In the genomic region with DNA sequence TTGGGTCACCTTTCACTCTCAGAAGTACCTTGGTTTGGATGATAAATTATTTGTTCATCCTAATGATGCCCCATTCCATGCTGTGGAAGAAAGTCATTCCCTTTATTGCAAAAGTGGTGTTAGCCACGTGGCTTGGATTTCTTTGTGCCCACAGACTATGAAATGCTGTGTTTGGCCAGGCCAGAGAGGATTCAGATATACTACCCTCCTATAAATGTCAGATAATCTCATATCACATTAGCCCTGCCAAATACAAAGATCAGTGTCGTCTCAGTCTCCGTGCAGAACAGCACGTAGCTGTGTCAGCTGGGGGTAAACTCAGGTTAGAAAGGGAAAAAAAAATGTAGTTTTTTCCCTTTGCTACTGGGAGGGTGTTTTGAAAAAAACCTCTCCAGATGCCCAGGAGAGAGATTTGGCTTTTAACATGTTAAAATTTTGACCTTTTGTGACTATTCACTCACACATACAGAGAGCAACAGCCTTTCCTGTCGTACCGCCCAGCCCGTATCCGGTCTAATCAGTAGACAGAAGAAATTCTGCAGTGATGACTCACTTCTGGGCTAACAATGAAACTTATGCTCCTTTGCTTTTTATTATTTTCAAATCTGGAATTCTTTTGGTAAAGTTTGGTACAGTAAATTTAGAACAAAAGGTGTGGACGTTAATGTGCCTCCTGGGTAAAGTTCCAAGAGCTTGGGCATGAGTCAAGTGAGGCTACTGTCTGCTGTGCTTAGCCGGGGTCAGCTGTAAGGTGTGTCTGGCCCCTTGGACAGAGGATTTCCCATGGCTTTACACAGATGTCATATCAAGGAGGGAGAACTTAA, we compare ENCODE assay signal across 7 cellular contexts. TPM values are rescaled to one million over a fixed set of nuclear protein-coding genes. Genes with fewer than 3 reads are reported as not detected.
DNase-seq lines count a peak whose midpoint lies in the region; ATAC-seq and TF ChIP-seq lines count a peak whose summit lies in the region.

No MANE protein-coding gene starts in this region.

- whole genome bisulfite sequencing in adrenal gland, 4 donors, result 9 to 14% (median 12%) methylated on average over 10 of the region's 10 CpGs
- no CpG with 5 or more reads among the region's 10 CpGs for WGBS in iPS DF 6.9 (ENCODE audit: insufficient coverage, insufficient read length)

- DNase-seq in adrenal gland, result peak; percentile 35 to 90 (median 77)
- peak; percentile 31 for DNase-seq in iPS DF 6.9 (ENCODE audit: low read depth, low spot score)
- DNase-seq in stimulated activated CD8-positive, alpha-beta memory T cell treated with anti-CD3 and anti-CD28 coated beads, Interleukin-4, amount 100 ng/mL, for 48 hours, result peak; percentile 34
- no peak for DNase-seq in NCI-H1048 (lab: John Stamatoyannopoulos, UW)

- peak overlapping the region in 2 of 5 donors; percentile 26 to 45 for H3K27ac ChIP-seq in adrenal gland
- no peak overlapping the region for H3K27ac ChIP-seq in iPS DF 6.9 (ENCODE audit: low read length)

- H3K9me3 ChIP-seq in adrenal gland (replicated peaks in 1 of 3) (no peaks in the 10 kb centered on the region), iPS DF 6.9 (ENCODE audit: control insufficient read depth, insufficient read depth, low read length) (no peaks in the 10 kb centered on the region)

- TF ChIP-seq POLR2A in adrenal gland (IDR thresholded peaks at IDR 0.05), result no peak

- no peaks in the 10 kb centered on the region for H3K27me3 ChIP-seq in adrenal gland
- H3K27me3 ChIP-seq in iPS DF 6.9 (ENCODE audit: control insufficient read depth, insufficient read depth, low read length), result no peaks in the 10 kb centered on the region

- H3K36me3 ChIP-seq in adrenal gland (replicated peaks in 1 of 2), result no peaks in the 10 kb centered on the region
- no peaks in the 10 kb centered on the region for H3K36me3 ChIP-seq in iPS DF 6.9 (ENCODE audit: control insufficient read depth, insufficient read depth, low read length)

- H3K4me3 ChIP-seq in adrenal gland, result peak overlapping the region in 1 of 4 donors; percentile 33
- H3K4me3 ChIP-seq in iPS DF 6.9 (ENCODE audit: low read length), result no peak overlapping the region

- peak; percentile 88 for ATAC-seq in GM19463 (IDR thresholded peaks at IDR 0.05; ENCODE audit: unreplicated experiment)
- peak; percentile 86 for ATAC-seq in HG03457 (IDR thresholded peaks at IDR 0.05; ENCODE audit: unreplicated experiment)
- no peak for ATAC-seq in GM19455 (IDR thresholded peaks at IDR 0.05; ENCODE audit: unreplicated experiment)

- intact Hi-C loops in adrenal gland (cut with DNase I), result no loop called here

- TF ChIP-seq CTCF in adrenal gland (IDR thresholded peaks at IDR 0.05), result no peak

- peaks cover 8 to 15% of the 10 kb centered on the region in 2 donors for H3K4me1 ChIP-seq in adrenal gland (replicated peaks in 1 of 2)
- H3K4me1 ChIP-seq in iPS DF 6.9 (ENCODE audit: control insufficient read depth, insufficient read depth, low read length), result peaks cover 2% of the 10 kb centered on the region

RNA-seq across cellular contexts. Expression of a gene that starts 8.5 kb away (rescaled TPM):
- total RNA-seq in adrenal gland, result 10 to 100 TPM; 19.4 to 46.3 (median 31.9) TPM
- 10 to 100 TPM in 1 of 3 donors, 1 to 10 TPM in 2; 8.0 to 16.5 (median 8.5) TPM for polyA plus RNA-seq in adrenal gland
